Comparison of ENCODE assay signal across 10 cellular contexts in genomic region chr11:47797633-47798032, GRCh38. TPM values are rescaled to one million over a fixed set of nuclear protein-coding genes. Genes with fewer than 3 reads are reported as not detected.
DNase-seq lines count a peak whose midpoint lies in the region; ATAC-seq and TF ChIP-seq lines count a peak whose summit lies in the region.
"Had no signal": no experiment of that assay in that cellular context is flagged by ENCODE, and none has a peak within 500 bp of the region (broad histone marks: within the 10 kb centered on the region; RNA-seq: fewer than 3 reads in every experiment).

No MANE protein-coding gene starts in this region.

- H3K27me3 Mint-ChIP-seq in WTC11 (ENCODE audit: low read depth) = no peaks in the 10 kb centered on the region

- no peaks in the 10 kb centered on the region for H3K27me3 ChIP-seq in Panc1 (ENCODE audit: control insufficient read depth, insufficient read depth, low read length)

- no peak; the same call in 1 of the 2 replicates for ATAC-seq in Panc1
- no peak for ATAC-seq in WTC11
- ATAC-seq in HG03432 (IDR thresholded peaks at IDR 0.05; ENCODE audit: unreplicated experiment) = no peak
- ATAC-seq in GM18868 (IDR thresholded peaks at IDR 0.05; ENCODE audit: unreplicated experiment) = no peak
- ATAC-seq: sciatic nerve had no signal

- H3K27ac ChIP-seq in Panc1 (ENCODE audit: low read length) (no peak overlapping the region), caudate nucleus (ENCODE audit: low read depth, low read length) (no peak overlapping the region)

- H3K36me3 ChIP-seq in Panc1 (ENCODE audit: control insufficient read depth, insufficient read depth, low read length) = peaks cover 26% of the 10 kb centered on the region

- no peaks in the 10 kb centered on the region for H3K9me3 ChIP-seq in Panc1 (ENCODE audit: control insufficient read depth, insufficient read depth, low read depth, low read length)

- H3K27ac Mint-ChIP-seq in WTC11 = no peak overlapping the region

- DNase-seq in Daoy (ENCODE audit: low read depth) = peak; percentile 76
- peak; percentile 17 for DNase-seq in Panc1 (ENCODE audit: low read depth, low spot score)
- DNase-seq in amniotic epithelial cell (ENCODE audit: low read depth) = peak; percentile 95
- peak; percentile 26 to 60 (median 32) for DNase-seq in stimulated activated CD4-positive, alpha-beta T cell treated with anti-CD3 and anti-CD28 coated beads, Interleukin-12 subunit alpha, Interleukin-12 subunit beta, amount 100 ng/mL, for 48 hours (ENCODE audit: low read depth in 2 of 3, low spot score in 1 of 3)
- DNase-seq in WTC11 (ENCODE audit: low spot score) = no peak
- no peak for DNase-seq in caudate nucleus (lab: John Stamatoyannopoulos, UW)
- DNase-seq: NCI-H1417 treated with DMSO at 0.1 percent for 48 hours had no signal

- H3K4me1 ChIP-seq in Panc1 (ENCODE audit: control insufficient read depth, insufficient read depth, low read length) = no peaks in the 10 kb centered on the region

- H3K36me3 Mint-ChIP-seq in WTC11 = peaks cover 59% of the 10 kb centered on the region

- no peak overlapping the region for H3K4me3 ChIP-seq in Panc1 (ENCODE audit: low read depth in 2 of 2, low read length in 2 of 2)

- H3K4me3 Mint-ChIP-seq in WTC11 = no peak overlapping the region

- intact Hi-C loops in Panc1 (cut with micrococcal nuclease; ENCODE audit: unreplicated experiment) = no loop called here

- TF ChIP-seq CTCF in Panc1 (IDR thresholded peaks at IDR 0.05) = no peak
- TF ChIP-seq CTCF in WTC11 (IDR thresholded peaks at IDR 0.05) = no peak

- CTCF ChIA-PET in Panc1 (lab: Charles Lee) (no interaction called here), WTC11 (lab: Charles Lee) (no interaction called here)

- no peaks in the 10 kb centered on the region for H3K9me3 Mint-ChIP-seq in WTC11

- in situ Hi-C loops in Panc1 (cut with HindIII; ENCODE audit: low pct_unique_long_range_greater_than_20kb, low sequenced_read_pairs) = no loop called here

- no peaks in the 10 kb centered on the region for H3K4me1 Mint-ChIP-seq in WTC11

- no TSS peak for BruUV-seq in Panc1 (replicated peaks; lab: Mats Ljungman, UMichigan)

- POLR2A ChIA-PET in Panc1 (lab: Charles Lee) = no interaction called here
- POLR2A ChIA-PET in WTC11 (lab: Charles Lee) = no interaction called here

TF ChIP-seq in WTC11, 78 proteins besides CTCF, POLR2A, EP300 and RAD21:
- TF ChIP-seq ZNF232 (CRISPR knock-in tag; IDR thresholded peaks at IDR 0.05) = no peak
- no peak for TF ChIP-seq ZNF219 (CRISPR knock-in tag; IDR thresholded peaks at IDR 0.05; ENCODE audit: borderline replicate concordance)
- no peak for TF ChIP-seq CREM (CRISPR knock-in tag; IDR thresholded peaks at IDR 0.05)
- TF ChIP-seq, protein P1, sequence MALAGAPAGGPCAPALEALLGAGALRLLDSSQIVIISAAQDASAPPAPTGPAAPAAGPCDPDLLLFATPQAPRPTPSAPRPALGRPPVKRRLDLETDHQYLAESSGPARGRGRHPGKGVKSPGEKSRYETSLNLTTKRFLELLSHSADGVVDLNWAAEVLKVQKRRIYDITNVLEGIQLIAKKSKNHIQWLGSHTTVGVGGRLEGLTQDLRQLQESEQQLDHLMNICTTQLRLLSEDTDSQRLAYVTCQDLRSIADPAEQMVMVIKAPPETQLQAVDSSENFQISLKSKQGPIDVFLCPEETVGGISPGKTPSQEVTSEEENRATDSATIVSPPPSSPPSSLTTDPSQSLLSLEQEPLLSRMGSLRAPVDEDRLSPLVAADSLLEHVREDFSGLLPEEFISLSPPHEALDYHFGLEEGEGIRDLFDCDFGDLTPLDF (CRISPR knock-in tag; IDR thresholded peaks at IDR 0.05) = no peak
- TF ChIP-seq ZNF281 (CRISPR knock-in tag; IDR thresholded peaks at IDR 0.05) = no peak
- TF ChIP-seq SMAD3 (CRISPR knock-in tag; IDR thresholded peaks at IDR 0.05; ENCODE audit: borderline replicate concordance) = no peak
- TF ChIP-seq GTF2I (CRISPR knock-in tag; conservative IDR thresholded peaks at IDR 0.05) = no peak
- no peak for TF ChIP-seq TCF7 (CRISPR knock-in tag; IDR thresholded peaks at IDR 0.05; ENCODE audit: low read depth)
- no peak for TF ChIP-seq MXD4 (CRISPR knock-in tag; IDR thresholded peaks at IDR 0.05; ENCODE audit: borderline replicate concordance)
- TF ChIP-seq FOXK1 (CRISPR knock-in tag; IDR thresholded peaks at IDR 0.05) = no peak
- TF ChIP-seq, protein P2, sequence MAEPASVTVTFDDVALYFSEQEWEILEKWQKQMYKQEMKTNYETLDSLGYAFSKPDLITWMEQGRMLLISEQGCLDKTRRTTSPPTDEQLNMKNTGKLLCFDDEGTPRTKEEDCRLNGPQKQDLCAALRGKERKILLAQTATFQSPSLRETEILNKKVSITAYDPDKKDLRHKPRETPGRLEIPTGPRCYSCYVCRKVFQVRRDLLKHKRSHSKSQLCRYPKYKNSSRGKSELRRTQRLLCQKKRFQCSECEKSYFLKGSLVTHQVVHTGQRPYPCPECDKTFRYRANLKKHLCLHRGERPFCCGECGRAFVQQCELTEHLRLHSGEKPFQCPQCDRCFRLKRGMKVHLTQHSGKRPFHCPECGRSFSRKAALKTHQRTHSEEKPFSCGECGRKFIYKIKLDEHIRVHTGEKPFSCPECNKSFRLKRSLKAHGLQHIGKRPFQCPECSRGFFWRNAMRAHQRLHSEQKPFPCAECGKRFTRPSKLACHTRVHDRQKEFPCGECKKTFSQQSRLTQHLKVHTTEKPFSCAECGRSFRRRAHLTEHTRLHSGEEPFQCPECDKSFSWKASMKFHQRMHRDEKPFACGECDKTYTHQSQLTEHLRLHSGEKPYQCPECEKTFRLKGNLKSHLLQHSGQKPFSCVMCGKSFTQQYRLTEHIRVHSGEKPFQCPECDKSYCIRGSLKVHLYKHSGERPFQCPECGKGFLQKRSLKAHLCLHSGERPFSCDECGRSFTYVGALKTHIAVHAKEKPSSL (CRISPR knock-in tag; conservative IDR thresholded peaks at IDR 0.05) = no peak
- TF ChIP-seq ELF4 (CRISPR knock-in tag; IDR thresholded peaks at IDR 0.05; ENCODE audit: low read depth) = no peak

RNA-seq across cellular contexts. Expression of gene FNBP4, which starts 30.5 kb away (rescaled TPM):
- 37.7 and 79.5 TPM in 2 replicates for total RNA-seq in Daoy (2014; rRNA removed; shearing (Covaris generic))
- total RNA-seq in Panc1 (2021; ENCODE audit: unreplicated experiment) (68.3 TPM), WTC11 (2021) (83.0 to 106 TPM (median 91.9 TPM) in 3 replicates)
- polyA plus RNA-seq in Panc1 (2012; ENCODE audit: insufficient read length) = 23.8 TPM

RNA-seq across cellular contexts. Expression of gene NUP160, which starts 50.5 kb away (rescaled TPM):
- total RNA-seq in Daoy (2014; rRNA removed; shearing (Covaris generic)) = 26.5 and 27.5 TPM in 2 replicates
- total RNA-seq in Panc1 (2021; ENCODE audit: unreplicated experiment) (46.3 TPM), WTC11 (2021) (69.7 to 89.9 TPM (median 73.0 TPM) in 3 replicates)
- 30.6 TPM for polyA plus RNA-seq in Panc1 (2012; ENCODE audit: insufficient read length)

Comparison
In these comparisons a context has a peak if more than half of its experiments do, and no peak if none do; other contexts are left out.
1. DNase-seq: peak in Daoy (single experiment), Panc1 (single experiment), amniotic epithelial cell (single experiment) and stimulated activated CD4-positive, alpha-beta T cell treated with anti-CD3 and anti-CD28 coated beads, Interleukin-12 subunit alpha, Interleukin-12 subunit beta, amount 100 ng/mL, for 48 hours (3 of 3); none in WTC11 (single experiment) and caudate nucleus (0 of 61).